ENCODE assay signal across 9 cellular contexts in the genomic region with DNA sequence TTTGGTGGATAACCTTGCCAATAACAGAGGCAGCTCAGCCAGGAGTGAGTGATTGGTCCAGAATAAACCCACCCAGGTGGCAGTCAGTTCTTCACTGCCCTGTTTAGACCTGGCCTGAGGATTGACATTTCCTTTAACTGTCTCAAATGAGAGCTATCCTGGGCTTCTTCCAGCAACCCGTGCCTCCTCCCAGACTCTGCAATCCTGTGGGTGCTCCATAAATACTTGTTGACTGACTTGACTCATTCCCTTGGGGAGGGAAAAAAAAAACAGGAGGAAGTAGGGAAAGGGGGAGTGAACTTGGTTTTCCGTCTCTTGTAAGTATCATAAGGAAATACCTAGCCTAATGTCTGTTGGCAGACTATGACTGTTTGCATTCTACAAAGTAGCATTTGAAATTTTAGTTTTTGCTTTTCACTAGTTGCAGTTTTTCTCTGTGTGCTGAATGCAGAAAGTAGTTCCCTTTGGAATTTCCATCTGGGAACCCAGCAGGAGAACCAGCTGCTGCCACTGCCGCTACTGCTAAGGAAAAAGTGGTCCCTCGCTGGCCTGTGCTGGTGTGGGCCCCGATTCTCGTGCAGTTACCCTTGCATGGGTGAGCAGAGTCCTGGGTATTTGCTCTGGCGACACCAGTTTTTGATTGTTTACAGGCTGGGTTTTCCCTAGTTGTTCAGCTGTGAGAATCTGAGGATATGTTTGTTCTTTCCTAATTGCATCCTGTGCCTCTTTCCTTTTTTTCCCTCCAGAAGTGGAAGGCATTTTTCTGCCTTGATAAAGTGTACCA.
DNase-seq lines count a peak whose midpoint lies in the region; ATAC-seq and TF ChIP-seq lines count a peak whose summit lies in the region.
"Had no signal": no experiment of that assay in that cellular context is flagged by ENCODE, and none has a peak within 500 bp of the region (broad histone marks: within the 10 kb centered on the region; RNA-seq: fewer than 3 reads in every experiment).

No MANE protein-coding gene starts in this region.

- peaks cover 9% of the 10 kb centered on the region for H3K27me3 Mint-ChIP-seq in CD8-positive, alpha-beta T cell (ENCODE audit: low read depth)

- H3K4me3 Mint-ChIP-seq in CD8-positive, alpha-beta T cell: no peak overlapping the region
- H3K4me3 Mint-ChIP-seq: T-helper 17 cell had no signal

- H3K9me3 ChIP-seq in AG04450 (ENCODE audit: control insufficient read depth, insufficient read depth, low read length) (no peaks in the 10 kb centered on the region), mucosa of descending colon (no peaks in the 10 kb centered on the region)
- H3K9me3 ChIP-seq in CD8-positive, alpha-beta T cell (ENCODE audit: low read length): no peaks in the 10 kb centered on the region

- H3K4me1 Mint-ChIP-seq in CD8-positive, alpha-beta T cell (ENCODE audit: low read depth): no peaks in the 10 kb centered on the region
- H3K4me1 Mint-ChIP-seq: T-helper 17 cell had no signal

- no peaks in the 10 kb centered on the region for H3K36me3 ChIP-seq in mucosa of descending colon (ENCODE audit: low read depth)
- no peaks in the 10 kb centered on the region for H3K36me3 ChIP-seq in CD8-positive, alpha-beta T cell (ENCODE audit: insufficient read depth, low read length)

- TF ChIP-seq CTCF in AG04450 (IDR thresholded peaks at IDR 0.05; ENCODE audit: low read depth, low read length): no peak
- TF ChIP-seq CTCF in mucosa of descending colon (IDR thresholded peaks at IDR 0.05): no peak
- no peak for TF ChIP-seq CTCF in CD8-positive, alpha-beta T cell (IDR thresholded peaks at IDR 0.05)

- peak overlapping the region; percentile 29; the same call in 1 of the 2 replicates for H3K4me3 ChIP-seq in AG04450 (ENCODE audit: low read depth, low read length)
- H3K4me3 ChIP-seq in mucosa of descending colon: no peak overlapping the region
- H3K4me3 ChIP-seq in CD8-positive, alpha-beta T cell (ENCODE audit: low read depth, low read length): no peak overlapping the region

- ATAC-seq in mucosa of descending colon (peak; percentile 97), GM18861 (IDR thresholded peaks at IDR 0.05; ENCODE audit: unreplicated experiment) (no peak), HG02970 (IDR thresholded peaks at IDR 0.05; ENCODE audit: low FRiP score, unreplicated experiment) (no peak)
- no peak for ATAC-seq in CD8-positive, alpha-beta T cell
- ATAC-seq: T-helper 17 cell had no signal

- no peaks in the 10 kb centered on the region for H3K27me3 ChIP-seq in AG04450 (ENCODE audit: control insufficient read depth, insufficient read depth, low read length)
- H3K27me3 ChIP-seq in CD8-positive, alpha-beta T cell (ENCODE audit: insufficient read depth, low read length): no peaks in the 10 kb centered on the region

- no peaks in the 10 kb centered on the region for H3K36me3 Mint-ChIP-seq in CD8-positive, alpha-beta T cell

- DNase-seq in AG04450 (ENCODE audit: low read depth, low spot score) (peak; percentile 82), NCI-H2171 treated with DMSO at 0.1 percent for 48 hours (lab: John Stamatoyannopoulos, UW) (peak; percentile 58), epidermal melanocyte (ENCODE audit: insufficient read length, low spot score) (peak; percentile 30), mucosa of descending colon (peak in 2 of 3 donors; percentile 67 to 71), iPS-NIHi11 (ENCODE audit: low spot score) (no peak)
- no peak for DNase-seq in CD8-positive, alpha-beta T cell
- DNase-seq: T-helper 17 cell had no signal

- CTCF ChIA-PET in AG04450 (lab: Charles Lee): no interaction called here
- CTCF ChIA-PET in CD8-positive, alpha-beta T cell (lab: Charles Lee): interaction anchor here (1.4 kb wide), 1 partner anchor 49 kb away, joined by 3 read pairs; no protein-coding TSS in a partner anchor

- H3K27ac Mint-ChIP-seq in CD8-positive, alpha-beta T cell: no peak overlapping the region
- H3K27ac Mint-ChIP-seq: T-helper 17 cell had no signal

- intact Hi-C loops in mucosa of descending colon (cut with DNase I, micrococcal nuclease): no loop called here
- intact Hi-C loops in CD8-positive, alpha-beta T cell (cut with DNase I, micrococcal nuclease): no loop called here

- peak overlapping the region; percentile 90 for H3K27ac ChIP-seq in AG04450 (ENCODE audit: low read depth, low read length)
- no peak overlapping the region for H3K27ac ChIP-seq in CD8-positive, alpha-beta T cell (ENCODE audit: low read depth, low read length)

- H3K4me1 ChIP-seq in mucosa of descending colon (ENCODE audit: low read depth): peaks cover 20% of the 10 kb centered on the region
- no peaks in the 10 kb centered on the region for H3K4me1 ChIP-seq in CD8-positive, alpha-beta T cell (ENCODE audit: insufficient read depth, low read length)

- POLR2A ChIA-PET in AG04450 (lab: Yijun Ruan, JAX): interaction anchor here (1.2 to 2.4 kb wide), 4 partner anchors 28 to 116 kb away, joined by 3 to 10 read pairs (median 6); a partner anchor contains a TSS
- POLR2A ChIA-PET in CD8-positive, alpha-beta T cell (lab: Charles Lee): no interaction called here

- no peaks in the 10 kb centered on the region for H3K9me3 Mint-ChIP-seq in CD8-positive, alpha-beta T cell

Comparison
In these comparisons a context has a peak if more than half of its experiments do, and no peak if none do; other contexts are left out.
1. DNase-seq: peak in AG04450 (single experiment), NCI-H2171 treated with DMSO at 0.1 percent for 48 hours (single experiment), epidermal melanocyte (single experiment) and mucosa of descending colon (2 of 3); none in iPS-NIHi11 (single experiment) and CD8-positive, alpha-beta T cell (0 of 7).